ENCODE assay signal across 1 cellular context in the genomic region with DNA sequence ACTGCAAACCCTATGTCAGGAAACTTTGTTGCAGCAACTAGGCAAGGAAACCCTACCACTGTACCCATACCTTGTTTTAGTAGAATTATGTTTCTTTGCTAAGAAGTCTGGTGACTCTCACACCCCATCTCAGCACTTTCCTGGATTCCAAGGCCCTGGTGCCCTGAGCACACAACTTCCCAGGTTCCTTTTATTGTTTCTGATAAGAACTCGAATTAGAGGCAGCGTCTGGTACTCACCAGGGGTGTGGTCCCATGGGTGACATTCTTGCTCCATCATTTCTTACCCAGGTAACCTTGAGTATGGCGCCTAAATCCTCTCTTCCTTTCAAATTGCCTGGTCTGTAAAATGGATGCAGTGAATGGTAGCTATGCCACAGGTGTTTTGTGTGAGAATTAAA.
TF ChIP-seq lines count a peak whose summit lies in the region.

No MANE protein-coding gene starts in this region.

TF ChIP-seq in GM23338, 12 proteins besides CTCF, POLR2A, EP300 and RAD21 (continued from another document):
- TF ChIP-seq EZH2phosphoT487 (IDR thresholded peaks at IDR 0.05; ENCODE audit: unreplicated experiment): no peak
- no peak for TF ChIP-seq NANOG (IDR thresholded peaks at IDR 0.05; ENCODE audit: borderline replicate concordance)
